Comparison of ENCODE assay signal across 8 cellular contexts in genomic region chr14:21191809-21192446, GRCh38. TPM values are rescaled to one million over a fixed set of nuclear protein-coding genes. Genes with fewer than 3 reads are reported as not detected.
DNase-seq lines count a peak whose midpoint lies in the region; ATAC-seq, FAIRE-seq and TF ChIP-seq lines count a peak whose summit lies in the region.

No MANE protein-coding gene starts in this region.

- H3K9ac ChIP-seq in keratinocyte (ENCODE audit: control insufficient read depth, extremely low read depth, insufficient read depth, low read length), result no peak overlapping the region

- no peaks in the 10 kb centered on the region for H3K9me3 ChIP-seq in keratinocyte (ENCODE audit: control insufficient read depth, low read depth, low read length)

- no peaks in the 10 kb centered on the region for H3K79me2 ChIP-seq in keratinocyte (ENCODE audit: control insufficient read depth, insufficient read depth, low read length)

- dilution Hi-C loops in keratinocyte (cut with MboI; ENCODE audit: extremely low pct_ligation_motif_present, low sequenced_read_pairs), result no loop called here

- ATAC-seq in HG02623 (IDR thresholded peaks at IDR 0.05; ENCODE audit: unreplicated experiment), result peak; percentile 70
- no peak for ATAC-seq in GM18519 (IDR thresholded peaks at IDR 0.05; ENCODE audit: low FRiP score, unreplicated experiment)

- no peak overlapping the region for H3K27ac ChIP-seq in keratinocyte (ENCODE audit: control insufficient read depth, insufficient read depth, low read length)

- no peak for FAIRE-seq in keratinocyte (lab: Jason Lieb, UNC)

- H3K27me3 ChIP-seq in GM06990 (replicated peaks; ENCODE audit: control insufficient read depth, insufficient read depth, low read length), result no peaks in the 10 kb centered on the region
- peaks cover 10% of the 10 kb centered on the region for H3K27me3 ChIP-seq in keratinocyte (ENCODE audit: control insufficient read depth, extremely low read depth, insufficient read depth, low read length)

- in situ Hi-C loops in T47D (cut with HindIII; ENCODE audit: low pct_unique_long_range_greater_than_20kb, low sequenced_read_pairs), result no loop called here

- H3K4me3 ChIP-seq in GM06990 (replicated peaks; ENCODE audit: low read depth, low read length), result peak overlapping the region; percentile 26
- H3K4me3 ChIP-seq in keratinocyte (ENCODE audit: control insufficient read depth in 2 of 3, extremely low read depth in 1 of 3, insufficient read depth in 2 of 3, low read depth in 1 of 3, low read length in 3 of 3), result peak overlapping the region in 1 of 3 experiments; percentile 27

- DNase-seq in GM06990 (ENCODE audit: extremely low read depth, insufficient read length) (peak; percentile 72), NCI-H146 (lab: John Stamatoyannopoulos, UW) (peak; percentile 90), UCSD-AML1 (lab: John Stamatoyannopoulos, UW; ENCODE audit: unreplicated experiment) (peak; percentile 61), T47D (ENCODE audit: low read depth in 1 of 2, low spot score in 1 of 2) (peak; percentile 27 to 76), keratinocyte (ENCODE audit: low read depth, low spot score) (no peak)
- peak; percentile 83 for DNase-seq in stimulated activated CD4-positive, alpha-beta T cell treated with anti-CD3 and anti-CD28 coated beads, Interleukin-15, amount 100 ng/mL, for 24 hours

- H3K4me2 ChIP-seq in keratinocyte (ENCODE audit: control insufficient read depth, extremely low read depth, insufficient read depth, low read depth, low read length), result peak overlapping the region; percentile 70

- H3K36me3 ChIP-seq in GM06990 (ENCODE audit: control insufficient read depth, insufficient read depth, low read length) (no peaks in the 10 kb centered on the region), keratinocyte (ENCODE audit: control insufficient read depth in 2 of 2, extremely low read depth in 1 of 2, insufficient read depth in 2 of 2, low read length in 2 of 2) (no peaks in the 10 kb centered on the region)

- TF ChIP-seq CTCF in GM06990 (IDR thresholded peaks at IDR 0.05; ENCODE audit: insufficient read depth, low read length, poor library complexity, severe bottlenecking), result no peak
- no peak for TF ChIP-seq CTCF in keratinocyte (optimal IDR thresholded peaks at IDR 0.05 in 1 of 3, IDR thresholded peaks at IDR 0.05 in 1 of 3, conservative IDR thresholded peaks at IDR 0.05 in 1 of 3; ENCODE audit: extremely low read depth in 1 of 3, insufficient read depth in 2 of 3, low read length in 3 of 3)

- no peaks in the 10 kb centered on the region for H3K9me1 ChIP-seq in keratinocyte (ENCODE audit: control insufficient read depth, extremely low read depth, insufficient read depth, low read length)

- no peaks in the 10 kb centered on the region for H3K4me1 ChIP-seq in keratinocyte (ENCODE audit: control insufficient read depth, extremely low read depth, insufficient read depth, low read length)

- no peaks in the 10 kb centered on the region for H4K20me1 ChIP-seq in keratinocyte (ENCODE audit: control insufficient read depth, extremely low read depth, insufficient read depth, low read length)

- H2AFZ ChIP-seq in keratinocyte (ENCODE audit: control insufficient read depth, low read length), result peak overlapping the region; percentile 83

RNA-seq across cellular contexts. Expression of gene OR5AU1, which starts 36.1 kb away (rescaled TPM):
- not detected in 3 replicates for polyA plus RNA-seq in keratinocyte
- not detected for polyA plus RNA-seq in keratinocyte (2011; ENCODE audit: low read depth)
- polyA plus RNA-seq in keratinocyte (2011; cell fraction: cytosol; rRNA removed), result not detected in 2 replicates
- not detected in 2 replicates for polyA plus RNA-seq in keratinocyte (2011; cell fraction: nucleus; rRNA removed)
- polyA plus RNA-seq in keratinocyte (2012; ENCODE audit: low replicate concordance), result not detected in 2 replicates
- not detected in 3 replicates for polyA minus RNA-seq in keratinocyte
- not detected for polyA minus RNA-seq in keratinocyte (2011; cell fraction: cytosol; rRNA and poly(A)+ RNA removed)
- not detected in 2 replicates for polyA minus RNA-seq in keratinocyte (2011; cell fraction: nucleus; rRNA and poly(A)+ RNA removed)
